Comparison of ENCODE assay signal across 10 cellular contexts in the genomic region with DNA sequence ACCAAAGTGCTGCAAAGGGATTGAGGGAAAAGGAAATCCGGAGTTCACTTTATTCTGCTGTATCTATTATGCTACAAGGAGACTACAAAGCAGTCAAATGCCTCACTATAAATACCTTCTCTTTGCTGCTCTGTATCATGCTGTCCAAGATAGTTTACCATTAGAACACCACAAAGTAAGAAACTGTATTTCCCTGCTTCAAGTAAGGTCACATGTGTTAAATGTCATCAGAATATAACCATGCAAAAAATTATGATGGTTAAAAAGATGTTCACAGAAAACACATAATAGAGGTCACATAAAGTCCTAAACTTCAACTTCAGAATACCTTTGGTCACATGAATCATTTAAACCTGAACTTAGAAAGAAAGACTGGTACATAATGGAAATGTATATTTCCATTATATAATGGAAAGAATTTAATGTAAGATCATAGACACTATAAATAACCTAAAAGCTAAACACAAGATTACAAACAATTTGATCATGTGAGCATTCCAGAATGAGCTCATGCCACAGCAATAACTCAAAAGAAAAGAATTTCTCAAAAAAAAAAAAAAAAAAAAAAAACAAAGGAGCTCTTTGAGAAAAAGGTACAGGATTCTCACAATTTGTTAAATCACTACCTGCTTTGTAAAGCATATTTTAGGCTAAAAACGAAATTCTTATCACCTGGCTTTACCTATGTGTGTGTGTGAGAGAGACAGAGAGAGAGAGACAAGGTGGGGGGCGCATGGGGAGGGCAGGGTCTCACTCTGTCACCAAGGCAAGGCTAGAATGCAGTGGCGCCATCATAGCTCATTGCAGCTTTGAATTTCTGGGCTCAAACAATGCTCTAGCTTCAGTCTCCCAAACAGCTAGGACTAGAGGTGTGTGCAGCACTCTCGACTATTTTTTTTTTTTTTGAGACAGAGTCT. TPM values are rescaled to one million over a fixed set of nuclear protein-coding genes. Genes with fewer than 3 reads are reported as not detected.
DNase-seq lines count a peak whose midpoint lies in the region; ATAC-seq and TF ChIP-seq lines count a peak whose summit lies in the region.
"Had no signal": no experiment of that assay in that cellular context is flagged by ENCODE, and none has a peak within 500 bp of the region (broad histone marks: within the 10 kb centered on the region; RNA-seq: fewer than 3 reads in every experiment).

No MANE protein-coding gene starts in this region.

- no peaks in the 10 kb centered on the region for H3K27me3 ChIP-seq in PC-9 (ENCODE audit: insufficient read depth, low read depth)
- H3K27me3 ChIP-seq in lower lobe of right lung (ENCODE audit: low read depth), result no peaks in the 10 kb centered on the region
- no peaks in the 10 kb centered on the region for H3K27me3 ChIP-seq in neural progenitor cell
- no peaks in the 10 kb centered on the region for H3K27me3 ChIP-seq in naive thymus-derived CD4-positive, alpha-beta T cell (ENCODE audit: control insufficient read depth in 2 of 2, insufficient read depth in 2 of 2, low read length in 2 of 2)

- H4K20me1 ChIP-seq in PC-9 (ENCODE audit: insufficient read depth), result no peaks in the 10 kb centered on the region
- peaks cover 11% of the 10 kb centered on the region for H4K20me1 ChIP-seq in neural progenitor cell (ENCODE audit: low read depth)

- H3K4me1 Mint-ChIP-seq in type B pancreatic cell (ENCODE audit: unreplicated experiment) (peaks cover 44% of the 10 kb centered on the region), neural progenitor cell (peaks cover 29% of the 10 kb centered on the region)
- H3K4me1 Mint-ChIP-seq in naive thymus-derived CD4-positive, alpha-beta T cell, result peaks cover 0 to 4% (median 0%) of the 10 kb centered on the region in 7 donors

- H3K4me3 Mint-ChIP-seq in type B pancreatic cell (no peak overlapping the region), neural progenitor cell (no peak overlapping the region)
- H3K4me3 Mint-ChIP-seq in naive thymus-derived CD4-positive, alpha-beta T cell, result no peak overlapping the region
- H3K4me3 Mint-ChIP-seq: activated CD8-positive, alpha-beta T cell treated with anti-CD3 and anti-CD28 coated beads, Interleukin-2, amount 10 ng/mL, durations not matched to agents 7 days and 5 days had no signal

- BruUV-seq in PC-9 (replicated peaks; lab: Mats Ljungman, UMichigan), result no TSS peak

- no peaks in the 10 kb centered on the region for H3K9me2 ChIP-seq in PC-9 (ENCODE audit: insufficient read depth)

- intact Hi-C loops in PC-9 (cut with micrococcal nuclease; ENCODE audit: unreplicated experiment), result no loop called here
- intact Hi-C loops in lower lobe of right lung (cut with DNase I), result no loop called here
- intact Hi-C loops in naive thymus-derived CD4-positive, alpha-beta T cell (cut with micrococcal nuclease), result no loop called here

- H3K9me3 Mint-ChIP-seq in type B pancreatic cell, result no peaks in the 10 kb centered on the region
- H3K9me3 Mint-ChIP-seq in neural progenitor cell, result no peaks in the 10 kb centered on the region
- peaks cover 0 to 1% (median 0%) of the 10 kb centered on the region in 11 donors for H3K9me3 Mint-ChIP-seq in naive thymus-derived CD4-positive, alpha-beta T cell

- H3K27me3 Mint-ChIP-seq in type B pancreatic cell, result no peaks in the 10 kb centered on the region
- H3K27me3 Mint-ChIP-seq in neural progenitor cell (ENCODE audit: insufficient read depth, low read depth), result no peaks in the 10 kb centered on the region
- H3K27me3 Mint-ChIP-seq in naive thymus-derived CD4-positive, alpha-beta T cell, result peaks cover 7 to 25% (median 13%) of the 10 kb centered on the region in 5 donors

- POLR2A ChIA-PET in PC-9 (lab: Charles Lee; ENCODE audit: unreplicated experiment), result interaction anchor here (0.6 kb wide), 4 partner anchors 45 to 290 kb away, joined by 3 to 22 read pairs (median 4); no protein-coding TSS in a partner anchor
- POLR2A ChIA-PET in naive thymus-derived CD4-positive, alpha-beta T cell (lab: Charles Lee), result no interaction called here

- peaks cover 58% of the 10 kb centered on the region for H3K79me2 ChIP-seq in PC-9 (ENCODE audit: low read depth)
- H3K79me2 ChIP-seq in neural progenitor cell (ENCODE audit: low read depth), result peaks cover 46% of the 10 kb centered on the region

- H3K27ac Mint-ChIP-seq in type B pancreatic cell (peak overlapping the region; percentile 70), neural progenitor cell (no peak overlapping the region)
- no peak overlapping the region for H3K27ac Mint-ChIP-seq in naive thymus-derived CD4-positive, alpha-beta T cell
- H3K27ac Mint-ChIP-seq: activated CD8-positive, alpha-beta T cell treated with anti-CD3 and anti-CD28 coated beads, Interleukin-2, amount 10 ng/mL, durations not matched to agents 7 days and 5 days had no signal

- H3K9ac ChIP-seq in neural progenitor cell, result no peak overlapping the region

- ATAC-seq in lower lobe of right lung (no peak), GM21526 (IDR thresholded peaks at IDR 0.05; ENCODE audit: low FRiP score, unreplicated experiment) (no peak)
- no peak for ATAC-seq in naive thymus-derived CD4-positive, alpha-beta T cell
- ATAC-seq: activated CD8-positive, alpha-beta T cell treated with anti-CD3 and anti-CD28 coated beads, Interleukin-2, amount 10 ng/mL, durations not matched to agents 7 days and 5 days had no signal

- no peak for TF ChIP-seq CTCF in PC-9 (conservative IDR thresholded peaks at IDR 0.05)
- no peak for TF ChIP-seq CTCF in lower lobe of right lung (IDR thresholded peaks at IDR 0.05)
- no peak for TF ChIP-seq CTCF in type B pancreatic cell (conservative IDR thresholded peaks at IDR 0.05)
- no peak for TF ChIP-seq CTCF in neural progenitor cell (IDR thresholded peaks at IDR 0.05)

- DNase-seq in PC-9 (peak in 1 of 2 experiments; percentile 58), lower lobe of right lung (no peak), type B pancreatic cell (ENCODE audit: extremely low spot score, unreplicated experiment) (no peak), neural progenitor cell (ENCODE audit: low spot score) (no peak)
- no peak for DNase-seq in naive thymus-derived CD4-positive, alpha-beta T cell
- DNase-seq: activated CD8-positive, alpha-beta T cell treated with anti-CD3 and anti-CD28 coated beads, Interleukin-2, amount 10 ng/mL, durations not matched to agents 7 days and 5 days; MV-4-11; NCI-H69 had no signal

- H2AFZ ChIP-seq in PC-9, result no peak overlapping the region
- no peak overlapping the region for H2AFZ ChIP-seq in neural progenitor cell (replicated peaks)

- CTCF ChIA-PET in PC-9 (lab: Charles Lee), result interaction anchor here (1.1 kb wide), 1 partner anchor 57 kb away, joined by 6 read pairs; no protein-coding TSS in a partner anchor
- CTCF ChIA-PET in naive thymus-derived CD4-positive, alpha-beta T cell (lab: Charles Lee), result no interaction called here

- H3K4me2 ChIP-seq in PC-9 (peak overlapping the region; percentile 49), neural progenitor cell (no peak overlapping the region)

- H3K36me3 Mint-ChIP-seq in type B pancreatic cell (peaks cover 4% of the 10 kb centered on the region), neural progenitor cell (peaks cover under 1% of the 10 kb centered on the region)
- no peaks in the 10 kb centered on the region for H3K36me3 Mint-ChIP-seq in naive thymus-derived CD4-positive, alpha-beta T cell

- H3K36me3 ChIP-seq in PC-9 (ENCODE audit: low read depth) (no peaks in the 10 kb centered on the region; the same call in 1 of the 2 replicates), lower lobe of right lung (no peaks in the 10 kb centered on the region), neural progenitor cell (no peaks in the 10 kb centered on the region)
- H3K36me3 ChIP-seq in naive thymus-derived CD4-positive, alpha-beta T cell (ENCODE audit: control insufficient read depth in 2 of 3, insufficient read depth in 3 of 3, low read length in 3 of 3), result no peaks in the 10 kb centered on the region

- H3K4me3 ChIP-seq in PC-9, result no peak overlapping the region
- no peak overlapping the region for H3K4me3 ChIP-seq in lower lobe of right lung
- H3K4me3 ChIP-seq in neural progenitor cell, result no peak overlapping the region
- no peak overlapping the region for H3K4me3 ChIP-seq in naive thymus-derived CD4-positive, alpha-beta T cell (ENCODE audit: low read length)

- H3F3A ChIP-seq in PC-9 (ENCODE audit: insufficient read depth, low read depth) (peaks cover 21% of the 10 kb centered on the region; the same call in 1 of the 2 replicates), neural progenitor cell (ENCODE audit: low read depth) (no peaks in the 10 kb centered on the region)

- H3K4me1 ChIP-seq in PC-9 (replicated peaks; ENCODE audit: insufficient read depth), result peaks cover 53% of the 10 kb centered on the region
- H3K4me1 ChIP-seq in lower lobe of right lung, result peaks cover 79% of the 10 kb centered on the region
- H3K4me1 ChIP-seq in neural progenitor cell, result peaks cover 10% of the 10 kb centered on the region
- no peaks in the 10 kb centered on the region for H3K4me1 ChIP-seq in naive thymus-derived CD4-positive, alpha-beta T cell (ENCODE audit: control insufficient read depth in 2 of 2, insufficient read depth in 2 of 2, low read length in 2 of 2)

- H3K27ac ChIP-seq in PC-9 (peak overlapping the region; percentile 59), cingulate gyrus (ENCODE audit: low read depth, low read length) (peak overlapping the region; percentile 43), lower lobe of right lung (peak overlapping the region; percentile 61), neural progenitor cell (no peak overlapping the region)
- no peak overlapping the region for H3K27ac ChIP-seq in naive thymus-derived CD4-positive, alpha-beta T cell (ENCODE audit: low read depth, low read length)

- H3K9me3 ChIP-seq in PC-9 (ENCODE audit: insufficient read depth, low read depth) (no peaks in the 10 kb centered on the region), lower lobe of right lung (no peaks in the 10 kb centered on the region), neural progenitor cell (ENCODE audit: low read depth) (no peaks in the 10 kb centered on the region)
- no peaks in the 10 kb centered on the region for H3K9me3 ChIP-seq in naive thymus-derived CD4-positive, alpha-beta T cell (ENCODE audit: control insufficient read depth in 2 of 3, low read length in 3 of 3)

RNA-seq across cellular contexts. Expression of gene KIF13A, which starts 58.7 kb away (rescaled TPM):
- total RNA-seq in PC-9 (2021), result 48.6 and 52.2 TPM in 2 replicates
- 55.2 TPM for total RNA-seq in lower lobe of right lung
- total RNA-seq in type B pancreatic cell (ENCODE audit: low replicate concordance), result 36.9 and 40.1 TPM in 2 replicates
- total RNA-seq in neural progenitor cell (ENCODE audit: low replicate concordance), result 26.0 and 29.0 TPM in 2 replicates
- 10 to 100 TPM in 1 of 5 experiments, 1 to 10 TPM in 1, under 1 TPM in 3; 0.05 to 21.0 (median 0.97) TPM for total RNA-seq in naive thymus-derived CD4-positive, alpha-beta T cell
- not detected for polyA plus RNA-seq in naive thymus-derived CD4-positive, alpha-beta T cell
- total RNA-seq: activated CD8-positive, alpha-beta T cell treated with anti-CD3 and anti-CD28 coated beads, Interleukin-2, amount 10 ng/mL, durations not matched to agents 7 days and 5 days had no signal

Comparison
In these comparisons a context has a peak if more than half of its experiments do, and no peak if none do; other contexts are left out.
1. H3K27ac ChIP-seq: peak in PC-9 (single experiment), cingulate gyrus (single experiment) and lower lobe of right lung (single experiment); none in neural progenitor cell (single experiment) and naive thymus-derived CD4-positive, alpha-beta T cell (single experiment).